9 cellular contexts compared by ENCODE assay signal in the genomic region with DNA sequence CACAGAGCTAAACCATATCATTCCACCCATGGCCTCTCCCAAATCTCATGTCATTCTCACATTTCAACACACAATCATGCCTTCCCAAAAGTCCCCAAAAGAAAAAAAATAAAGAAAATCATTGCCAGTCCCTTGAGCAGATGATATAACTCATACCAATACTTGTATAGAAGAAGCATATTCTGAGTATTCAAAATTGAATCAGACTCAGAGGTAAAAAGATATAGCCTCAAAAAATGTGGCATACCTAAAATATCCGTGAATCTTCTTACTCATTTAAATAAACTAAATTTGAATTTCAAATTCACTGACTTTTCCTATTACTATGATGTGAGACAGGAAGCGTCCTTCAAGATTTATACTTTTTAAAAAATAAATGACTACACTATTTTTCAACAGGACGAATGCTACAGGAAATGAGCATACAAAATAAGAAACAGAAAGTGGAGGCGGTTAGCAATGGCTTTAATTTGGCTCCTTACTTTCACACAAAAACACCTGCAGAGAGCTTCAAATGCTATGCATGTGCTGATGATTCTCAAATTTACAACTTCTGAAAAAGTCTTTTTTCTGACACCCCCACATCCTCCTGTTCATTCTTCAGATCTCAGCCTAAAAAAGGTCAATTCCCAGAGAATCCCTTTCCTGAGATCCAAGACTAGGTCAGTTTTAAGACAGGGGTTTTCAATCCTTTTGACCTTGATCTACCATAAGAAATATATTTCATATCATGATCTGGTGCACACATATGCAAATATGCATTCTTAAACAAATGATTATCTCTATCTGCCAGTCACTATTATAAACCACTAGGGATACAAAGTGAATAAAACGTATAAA. TPM values are rescaled to one million over a fixed set of nuclear protein-coding genes. Genes with fewer than 3 reads are reported as not detected.
DNase-seq lines count a peak whose midpoint lies in the region; ATAC-seq and TF ChIP-seq lines count a peak whose summit lies in the region.
"Had no signal": no experiment of that assay in that cellular context is flagged by ENCODE, and none has a peak within 500 bp of the region (broad histone marks: within the 10 kb centered on the region; RNA-seq: fewer than 3 reads in every experiment).

No MANE protein-coding gene starts in this region.

- no peaks in the 10 kb centered on the region for H3K9me3 Mint-ChIP-seq in activated CD4-positive, alpha-beta T cell treated with anti-CD3 and anti-CD28 coated beads, Interleukin-2, amount 10 ng/mL, durations not matched to agents 7 days and 5 days
- no peaks in the 10 kb centered on the region for H3K9me3 Mint-ChIP-seq in stimulated activated memory B cell treated with anti-CD40 and anti-IgM and Interleukin-4, amounts not matched to agents 10 μg/mL and 1 μg/mL and 100 μg/mL, for 72 hours

- no peak overlapping the region for H2AFZ ChIP-seq in KMS-11 (ENCODE audit: low read depth)

- H4K20me1 ChIP-seq in KMS-11 (ENCODE audit: insufficient read depth), result no peaks in the 10 kb centered on the region

- H3K4me3 ChIP-seq in KMS-11 (IDR thresholded peaks at IDR 0.05; ENCODE audit: insufficient read depth, low read depth, low read length), result no peak overlapping the region
- H3K4me3 ChIP-seq: transverse colon had no signal

- peaks cover 2% of the 10 kb centered on the region for H3K36me3 Mint-ChIP-seq in activated CD4-positive, alpha-beta T cell treated with anti-CD3 and anti-CD28 coated beads, Interleukin-2, amount 10 ng/mL, durations not matched to agents 7 days and 5 days (ENCODE audit: low read depth)
- H3K36me3 Mint-ChIP-seq in stimulated activated memory B cell treated with anti-CD40 and anti-IgM and Interleukin-4, amounts not matched to agents 10 μg/mL and 1 μg/mL and 100 μg/mL, for 72 hours, result no peaks in the 10 kb centered on the region

- H3K27me3 Mint-ChIP-seq in activated CD4-positive, alpha-beta T cell treated with anti-CD3 and anti-CD28 coated beads, Interleukin-2, amount 10 ng/mL, durations not matched to agents 7 days and 5 days, result no peaks in the 10 kb centered on the region
- H3K27me3 Mint-ChIP-seq in stimulated activated memory B cell treated with anti-CD40 and anti-IgM and Interleukin-4, amounts not matched to agents 10 μg/mL and 1 μg/mL and 100 μg/mL, for 72 hours, result no peaks in the 10 kb centered on the region

- no peak overlapping the region for H3K9ac ChIP-seq in KMS-11

- H3K4me2 ChIP-seq in KMS-11, result peak overlapping the region; percentile 54

- peaks cover 31% of the 10 kb centered on the region for H3K4me1 ChIP-seq in KMS-11 (ENCODE audit: low read depth, poor library complexity, severe bottlenecking)
- H3K4me1 ChIP-seq: transverse colon had no signal

- no peak for TF ChIP-seq CTCF in KMS-11 (conservative IDR thresholded peaks at IDR 0.05; ENCODE audit: low read depth, low read length)

- H3K27me3 ChIP-seq in KMS-11 (ENCODE audit: insufficient read depth, low read depth), result no peaks in the 10 kb centered on the region
- H3K27me3 ChIP-seq: transverse colon had no signal

- peaks cover 26% of the 10 kb centered on the region for H3K4me1 Mint-ChIP-seq in activated CD4-positive, alpha-beta T cell treated with anti-CD3 and anti-CD28 coated beads, Interleukin-2, amount 10 ng/mL, durations not matched to agents 7 days and 5 days
- H3K4me1 Mint-ChIP-seq in stimulated activated memory B cell treated with anti-CD40 and anti-IgM and Interleukin-4, amounts not matched to agents 10 μg/mL and 1 μg/mL and 100 μg/mL, for 72 hours, result peaks cover 55% of the 10 kb centered on the region

- CTCF ChIA-PET in activated CD4-positive, alpha-beta T cell treated with anti-CD3 and anti-CD28 coated beads, Interleukin-2, amount 10 ng/mL, durations not matched to agents 7 days and 5 days (lab: Charles Lee), result interaction anchor here (1.0 to 1.6 kb wide), 2 partner anchors 9 to 11 kb away, joined by 4 to 5 read pairs; no protein-coding TSS in a partner anchor

- peak; percentile 84 for ATAC-seq in HG02642 (IDR thresholded peaks at IDR 0.05; ENCODE audit: poor library complexity, unreplicated experiment)
- ATAC-seq in stimulated activated memory B cell treated with anti-CD40 and anti-IgM and Interleukin-4, amounts not matched to agents 10 μg/mL and 1 μg/mL and 100 μg/mL, for 72 hours, result peak; percentile 73

- H3K27ac ChIP-seq in KMS-11, result no peak overlapping the region; the same call in 1 of the 2 replicates
- H3K27ac ChIP-seq: transverse colon had no signal

- H3K79me2 ChIP-seq in KMS-11 (ENCODE audit: insufficient read depth, low read depth), result no peaks in the 10 kb centered on the region

- peak overlapping the region; percentile 78 for H3K27ac Mint-ChIP-seq in activated CD4-positive, alpha-beta T cell treated with anti-CD3 and anti-CD28 coated beads, Interleukin-2, amount 10 ng/mL, durations not matched to agents 7 days and 5 days
- H3K27ac Mint-ChIP-seq in stimulated activated memory B cell treated with anti-CD40 and anti-IgM and Interleukin-4, amounts not matched to agents 10 μg/mL and 1 μg/mL and 100 μg/mL, for 72 hours, result peak overlapping the region; percentile 81

- DNase-seq in activated CD4-positive, alpha-beta T cell treated with anti-CD3 and anti-CD28 coated beads, Interleukin-2, amount 10 ng/mL, durations not matched to agents 7 days and 5 days, result peak; percentile 8
- DNase-seq in activated CD4-positive, alpha-beta T cell treated with anti-CD3 and anti-CD28 coated beads for 48 hours, result no peak
- no peak for DNase-seq in epidermal melanocyte (ENCODE audit: insufficient read length, low spot score)
- no peak for DNase-seq in DMS 273 treated with DMSO at 0.1 percent for 48 hours (lab: John Stamatoyannopoulos, UW)
- no peak for DNase-seq in NCI-H1694 (lab: John Stamatoyannopoulos, UW)
- DNase-seq: transverse colon had no signal

- no peak overlapping the region for H3K4me3 Mint-ChIP-seq in activated CD4-positive, alpha-beta T cell treated with anti-CD3 and anti-CD28 coated beads, Interleukin-2, amount 10 ng/mL, durations not matched to agents 7 days and 5 days
- peak overlapping the region; percentile 63 for H3K4me3 Mint-ChIP-seq in stimulated activated memory B cell treated with anti-CD40 and anti-IgM and Interleukin-4, amounts not matched to agents 10 μg/mL and 1 μg/mL and 100 μg/mL, for 72 hours

- POLR2A ChIA-PET in activated CD4-positive, alpha-beta T cell treated with anti-CD3 and anti-CD28 coated beads, Interleukin-2, amount 10 ng/mL, durations not matched to agents 7 days and 5 days (lab: Charles Lee), result no interaction called here

- H3K36me3 ChIP-seq in KMS-11 (ENCODE audit: insufficient read depth), result no peaks in the 10 kb centered on the region
- H3K36me3 ChIP-seq: transverse colon had no signal

RNA-seq across cellular contexts. Expression of gene DMXL1, which starts 39.6 kb away (rescaled TPM):
- 10 to 100 TPM; 28.4 to 29.3 TPM for total RNA-seq in activated CD4-positive, alpha-beta T cell treated with anti-CD3 and anti-CD28 coated beads, Interleukin-2, amount 10 ng/mL, durations not matched to agents 7 days and 5 days

RNA-seq across cellular contexts. Expression of gene DTWD2, which starts 42.9 kb away (rescaled TPM):
- total RNA-seq in activated CD4-positive, alpha-beta T cell treated with anti-CD3 and anti-CD28 coated beads, Interleukin-2, amount 10 ng/mL, durations not matched to agents 7 days and 5 days, result 1 to 10 TPM; 1.4 to 2.0 TPM
